ENCODE assay signal across 28 cellular contexts in genomic region chr10:29417324-29417723, GRCh38.
"Had no signal": no experiment of that assay in that cellular context is flagged by ENCODE, and none has a peak within 500 bp of the region (broad histone marks: within the 10 kb centered on the region; RNA-seq: fewer than 3 reads in every experiment).

No MANE protein-coding gene starts in this region.

- H3K4me1 Mint-ChIP-seq: endodermal cell had no signal

- H3K4me3 Mint-ChIP-seq: dendritic cell treated with granulocyte-macrophage colony-stimulating factor and Interleukin-4, amounts not matched to agents 40 ng/mL and 50 ng/mL, for 4 days; effector memory CD8-positive, alpha-beta T cell; endodermal cell had no signal

- H3K27ac Mint-ChIP-seq: dendritic cell treated with granulocyte-macrophage colony-stimulating factor and Interleukin-4, amounts not matched to agents 40 ng/mL and 50 ng/mL, for 4 days; endodermal cell had no signal

- FAIRE-seq: colon, endometrium, endothelial cell of umbilical vein had no signal

- H3K4me3 ChIP-seq: colonic mucosa, coronary artery, dorsolateral prefrontal cortex, esophagus muscularis mucosa, esophagus squamous epithelium, gastrocnemius medialis, gastroesophageal sphincter, heart left ventricle, heart right ventricle had no signal

- DNase-seq: colonic mucosa; cortex of kidney; dermis blood vessel endothelial cell; dorsolateral prefrontal cortex; effector CD4-positive, alpha-beta T cell; effector CD8-positive, alpha-beta T cell; effector memory CD4-positive, alpha-beta T cell; effector memory CD8-positive, alpha-beta T cell; endodermal cell; erythroblast; esophagus squamous epithelium; foreskin fibroblast; foreskin keratinocyte; foreskin melanocyte; gastrocnemius medialis; glutamatergic neuron; head of caudate nucleus; heart left ventricle; heart right ventricle had no signal

- ATAC-seq: effector memory CD8-positive, alpha-beta T cell; esophagus mucosa; foreskin keratinocyte; gastroesophageal sphincter; heart left ventricle; heart right ventricle had no signal

- H3K27me3 ChIP-seq: colonic mucosa, dorsolateral prefrontal cortex, esophagus muscularis mucosa, esophagus squamous epithelium, foreskin keratinocyte, gastrocnemius medialis, gastroesophageal sphincter, heart left ventricle, heart right ventricle had no signal

- H3K9me3 ChIP-seq: colonic mucosa, esophagus muscularis mucosa, esophagus squamous epithelium, gastrocnemius medialis, gastroesophageal sphincter, heart left ventricle, heart right ventricle had no signal

- H3K36me3 ChIP-seq: colonic mucosa had no signal

- H3K27me3 Mint-ChIP-seq: dendritic cell treated with granulocyte-macrophage colony-stimulating factor and Interleukin-4, amounts not matched to agents 40 ng/mL and 50 ng/mL, for 4 days; effector memory CD8-positive, alpha-beta T cell had no signal

- H3K4me1 ChIP-seq: colonic mucosa, foreskin keratinocyte had no signal

- H3K27ac ChIP-seq: colonic mucosa, coronary artery, dorsolateral prefrontal cortex, epithelial cell of prostate, esophagus muscularis mucosa, esophagus squamous epithelium, foreskin keratinocyte, gastroesophageal sphincter, heart left ventricle, heart right ventricle had no signal

- H3K9me3 Mint-ChIP-seq: dendritic cell treated with granulocyte-macrophage colony-stimulating factor and Interleukin-4, amounts not matched to agents 40 ng/mL and 50 ng/mL, for 4 days; effector memory CD8-positive, alpha-beta T cell; endodermal cell had no signal
